In the genomic region with DNA sequence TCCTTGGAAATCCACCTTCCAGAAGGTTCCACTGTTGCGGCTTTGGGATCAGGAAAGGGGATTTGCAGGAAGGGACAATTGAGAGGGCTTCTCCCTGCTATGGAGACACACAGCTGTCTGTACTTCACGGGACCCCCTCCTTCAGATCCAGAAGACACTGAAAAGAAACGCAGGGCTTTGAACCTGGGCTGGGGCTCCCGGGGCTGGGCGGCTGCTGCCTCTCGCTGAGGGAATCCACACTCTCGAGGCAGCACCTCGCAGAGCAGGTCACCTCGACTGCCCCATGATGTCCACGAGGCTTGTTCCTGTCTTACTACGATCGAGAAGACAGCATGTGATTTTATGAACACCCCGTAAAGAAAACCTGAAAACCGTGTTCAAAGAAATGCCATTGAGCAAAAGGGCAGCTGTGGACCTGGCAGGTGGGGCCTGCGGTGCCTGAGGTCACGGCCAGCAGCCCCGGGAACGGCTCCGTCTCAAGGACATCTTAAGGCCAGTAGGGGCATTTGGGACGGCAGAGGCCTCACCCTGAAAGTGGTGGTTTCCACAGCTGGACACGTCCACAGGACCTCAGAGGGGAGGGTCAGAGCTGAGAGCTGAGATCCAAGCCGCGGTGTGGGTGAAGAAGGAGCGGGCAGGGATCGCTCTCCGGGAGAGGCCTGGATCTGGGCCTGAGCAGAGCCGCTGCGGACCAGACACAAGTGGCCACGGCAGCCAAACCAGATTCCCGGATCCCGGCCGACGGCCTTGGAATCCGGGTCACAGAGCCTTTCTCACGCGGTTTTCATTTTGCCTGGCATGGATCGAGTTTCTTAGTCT, we compare ENCODE assay signal across 14 cellular contexts.
"Had no signal": no experiment of that assay in that cellular context is flagged by ENCODE, and none has a peak within 500 bp of the region (broad histone marks: within the 10 kb centered on the region; RNA-seq: fewer than 3 reads in every experiment).

No MANE protein-coding gene starts in this region.

- H3K9me3 Mint-ChIP-seq: activated naive CD4-positive, alpha-beta T cell treated with anti-CD3 and anti-CD28 coated beads, Interleukin-2, amount 50 U/mL, for 24 hours; natural killer cell; stimulated activated naive CD8-positive, alpha-beta T cell treated with anti-CD3 and anti-CD28 coated beads, Interleukin-15, amount 100 ng/mL, for 72 hours; T-helper 2 cell treated with Interferon-gamma antibody and Interleukin-4, amounts not matched to agents 5 μg/mL and 100 μg/mL, for 36 hours had no signal

- DNase-seq: activated CD4-positive, alpha-beta T cell treated with anti-CD3 and anti-CD28 coated beads, Interleukin-2, amount 50 U/mL, for 4 hours; activated CD4-positive, CD25-positive, alpha-beta regulatory T cell treated with anti-CD3 and anti-CD28 coated beads, Interleukin-2, amount 50 U/mL, for 72 hours; amniotic stem cell; dermis blood vessel endothelial cell; hippocampal formation; mammary epithelial cell; natural killer cell; occipital lobe; stimulated activated CD4-positive, alpha-beta T cell treated with anti-CD3 and anti-CD28 coated beads, Interleukin-4, amount 100 ng/mL, for 4 hours; stimulated activated naive CD8-positive, alpha-beta T cell treated with anti-CD3 and anti-CD28 coated beads, Interleukin-15, amount 100 ng/mL, for 72 hours had no signal

- H3K36me3 Mint-ChIP-seq: brain, natural killer cell had no signal

- H3K27me3 Mint-ChIP-seq: activated naive CD4-positive, alpha-beta T cell treated with anti-CD3 and anti-CD28 coated beads, Interleukin-2, amount 50 U/mL, for 24 hours had no signal

- H3K4me3 ChIP-seq: mucosa of descending colon had no signal

- H3K27ac Mint-ChIP-seq: activated naive CD4-positive, alpha-beta T cell treated with anti-CD3 and anti-CD28 coated beads, Interleukin-2, amount 50 U/mL, for 24 hours; natural killer cell; T-helper 2 cell treated with Interferon-gamma antibody and Interleukin-4, amounts not matched to agents 5 μg/mL and 100 μg/mL, for 36 hours had no signal

- H3K4me3 Mint-ChIP-seq: activated naive CD4-positive, alpha-beta T cell treated with anti-CD3 and anti-CD28 coated beads, Interleukin-2, amount 50 U/mL, for 24 hours; brain; natural killer cell; stimulated activated naive CD8-positive, alpha-beta T cell treated with anti-CD3 and anti-CD28 coated beads, Interleukin-15, amount 100 ng/mL, for 72 hours; T-helper 2 cell treated with Interferon-gamma antibody and Interleukin-4, amounts not matched to agents 5 μg/mL and 100 μg/mL, for 36 hours had no signal

- ATAC-seq: mucosa of descending colon; natural killer cell; stimulated activated naive CD8-positive, alpha-beta T cell treated with anti-CD3 and anti-CD28 coated beads, Interleukin-15, amount 100 ng/mL, for 72 hours had no signal
